In the genomic region with DNA sequence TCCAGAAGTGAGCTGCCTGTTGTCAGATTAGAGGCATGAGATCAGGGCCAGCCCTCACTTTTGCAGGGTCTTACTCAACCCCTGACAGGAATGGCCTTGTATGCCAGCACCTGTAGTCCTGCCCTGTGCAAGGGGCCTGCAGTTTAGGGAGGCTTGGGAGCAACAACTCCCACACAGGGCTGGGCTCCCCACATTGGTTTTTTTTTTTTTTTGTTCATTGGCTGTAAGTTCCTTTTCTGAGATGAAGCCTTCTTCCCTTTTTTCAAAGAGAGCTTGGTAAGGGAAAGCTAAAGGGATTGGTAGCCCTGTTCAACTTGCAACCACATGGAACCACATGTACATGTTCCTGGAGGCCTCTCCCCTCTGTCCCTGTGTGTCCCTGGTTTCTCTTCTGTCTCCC, we compare ENCODE assay signal across 15 cellular contexts.
"Had no signal": no experiment of that assay in that cellular context is flagged by ENCODE, and none has a peak within 500 bp of the region (broad histone marks: within the 10 kb centered on the region; RNA-seq: fewer than 3 reads in every experiment).

No MANE protein-coding gene starts in this region.

- H3K27ac Mint-ChIP-seq: activated T-helper 2 cell treated with anti-CD3 and anti-CD28 coated beads, Interferon-gamma antibody, Interleukin-2, Interleukin-4, amounts not matched to agents 10 μg/mL and 5 μg/mL and 100 μg/mL, durations not matched to agents 14 hours and 24 hours and 36 hours; neural progenitor cell; stimulated activated naive CD8-positive, alpha-beta T cell treated with anti-CD3 and anti-CD28 coated beads, Interleukin-15, Interleukin-2, amounts not matched to agents 100 ng/mL and 50 ng/mL, for 24 hours had no signal

- DNase-seq: activated CD4-positive, alpha-beta T cell treated with anti-CD3 and anti-CD28 coated beads, Interleukin-2, amount 50 U/mL, for 1 hour; activated CD4-positive, CD25-positive, alpha-beta regulatory T cell; activated naive CD4-positive, alpha-beta T cell treated with anti-CD3 and anti-CD28 coated beads, Interleukin-2, amount 50 U/mL, for 16 hours; adrenal gland; colonic mucosa; effector CD4-positive, alpha-beta T cell; heart right ventricle; kidney; left ventricle myocardium superior; pancreas; stimulated activated CD4-positive, alpha-beta T cell treated with anti-CD3 and anti-CD28 coated beads, Interleukin-4, amount 100 ng/mL, for 24 hours; T-helper 9 cell had no signal

- H3K36me3 Mint-ChIP-seq: neural progenitor cell had no signal

- H3K4me3 Mint-ChIP-seq: neural progenitor cell; stimulated activated naive CD8-positive, alpha-beta T cell treated with anti-CD3 and anti-CD28 coated beads, Interleukin-15, Interleukin-2, amounts not matched to agents 100 ng/mL and 50 ng/mL, for 24 hours had no signal

- H3K27me3 Mint-ChIP-seq: stimulated activated naive CD8-positive, alpha-beta T cell treated with anti-CD3 and anti-CD28 coated beads, Interleukin-15, Interleukin-2, amounts not matched to agents 100 ng/mL and 50 ng/mL, for 24 hours had no signal

- H3K9me3 Mint-ChIP-seq: activated T-helper 2 cell treated with anti-CD3 and anti-CD28 coated beads, Interferon-gamma antibody, Interleukin-2, Interleukin-4, amounts not matched to agents 10 μg/mL and 5 μg/mL and 100 μg/mL, durations not matched to agents 14 hours and 24 hours and 36 hours; neural progenitor cell; stimulated activated naive CD8-positive, alpha-beta T cell treated with anti-CD3 and anti-CD28 coated beads, Interleukin-15, Interleukin-2, amounts not matched to agents 100 ng/mL and 50 ng/mL, for 24 hours had no signal
